Comparison of ENCODE assay signal across 8 cellular contexts in the genomic region with DNA sequence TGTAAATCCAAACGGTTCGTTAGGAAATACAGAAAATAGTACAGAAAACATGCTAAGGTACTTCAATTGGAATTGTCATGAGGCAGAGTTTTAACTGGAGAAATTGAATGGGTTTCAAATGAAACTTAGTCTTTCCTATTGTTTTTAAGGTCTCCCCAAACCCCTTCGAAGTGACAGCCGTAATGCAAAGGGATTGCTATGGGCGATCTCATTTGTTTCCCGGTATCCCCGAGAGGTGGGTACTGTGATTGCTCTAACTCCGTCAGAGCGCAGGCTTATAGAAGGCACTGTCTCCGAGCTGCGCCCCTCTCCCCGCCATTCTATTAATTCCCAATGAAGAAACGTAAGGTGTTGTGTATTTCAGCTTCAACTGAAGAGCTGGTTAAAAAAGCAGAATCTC. TPM values are rescaled to one million over a fixed set of nuclear protein-coding genes. Genes with fewer than 3 reads are reported as not detected.
DNase-seq lines count a peak whose midpoint lies in the region; ATAC-seq and TF ChIP-seq lines count a peak whose summit lies in the region.

No MANE protein-coding gene starts in this region.

- H3K27ac ChIP-seq in naive thymus-derived CD4-positive, alpha-beta T cell (ENCODE audit: low read depth, low read length): peak overlapping the region; percentile 50
- H3K27ac ChIP-seq in transverse colon: no peak overlapping the region

- H3K27me3 ChIP-seq in BE2C (no peaks in the 10 kb centered on the region), transverse colon (peaks cover 96% of the 10 kb centered on the region)
- H3K27me3 ChIP-seq in naive thymus-derived CD4-positive, alpha-beta T cell (ENCODE audit: control insufficient read depth in 2 of 2, insufficient read depth in 2 of 2, low read length in 2 of 2): no peaks in the 10 kb centered on the region

- no peak for TF ChIP-seq EP300 in transverse colon (IDR thresholded peaks at IDR 0.05; ENCODE audit: low read depth)

- intact Hi-C loops in naive thymus-derived CD4-positive, alpha-beta T cell (cut with micrococcal nuclease): loop anchor here (1.0 to 2.0 kb wide), 5 partner anchors 8 to 382 kb away; partner anchors contain the start of genes ARF1 (in 1 of the 2), GUK1 (in 1 of the 2) and IBA57 (in 1 of the 2)
- intact Hi-C loops in transverse colon (cut with DNase I; ENCODE audit: low total_unique reads): no loop called here

- H3K4me3 Mint-ChIP-seq in HFFc6: peak overlapping the region; percentile 78
- peak overlapping the region; percentile 80 for H3K4me3 Mint-ChIP-seq in central memory CD8-positive, alpha-beta T cell
- H3K4me3 Mint-ChIP-seq in naive thymus-derived CD4-positive, alpha-beta T cell: peak overlapping the region; percentile 73 to 93 (median 82)

- H3K9me3 Mint-ChIP-seq in HFFc6: no peaks in the 10 kb centered on the region; the same call in 1 of the 2 replicates
- no peaks in the 10 kb centered on the region for H3K9me3 Mint-ChIP-seq in central memory CD8-positive, alpha-beta T cell
- no peaks in the 10 kb centered on the region for H3K9me3 Mint-ChIP-seq in naive thymus-derived CD4-positive, alpha-beta T cell

- CTCF ChIA-PET in naive thymus-derived CD4-positive, alpha-beta T cell (lab: Charles Lee): interaction anchor here (1.0 to 1.5 kb wide), 2 partner anchors 10 to 21 kb away, joined by 3 to 4 read pairs; no protein-coding TSS in a partner anchor

- peaks cover 5% of the 10 kb centered on the region; the same call in 1 of the 2 replicates for H3K36me3 Mint-ChIP-seq in HFFc6 (ENCODE audit: low read depth)
- H3K36me3 Mint-ChIP-seq in central memory CD8-positive, alpha-beta T cell (ENCODE audit: insufficient read depth): peaks cover 2% of the 10 kb centered on the region
- H3K36me3 Mint-ChIP-seq in naive thymus-derived CD4-positive, alpha-beta T cell: peaks cover 0 to 6% (median 0%) of the 10 kb centered on the region in 5 donors

- H3K4me3 ChIP-seq in BE2C (ENCODE audit: low read depth, low read length) (peak overlapping the region; percentile 88), transverse colon (peak overlapping the region in 1 of 4 donors; percentile 29)
- H3K4me3 ChIP-seq in naive thymus-derived CD4-positive, alpha-beta T cell (ENCODE audit: low read length): peak overlapping the region; percentile 62

- DNase-seq in BE2C (no peak), HFFc6 (no peak), HT-29 (ENCODE audit: low spot score) (no peak), transverse colon (no peak), kidney tubule cell (ENCODE audit: low spot score) (no peak), NCI-H1436 treated with DMSO at 0.1 percent for 48 hours (lab: John Stamatoyannopoulos, UW) (no peak)
- DNase-seq in central memory CD8-positive, alpha-beta T cell (ENCODE audit: low spot score in 2 of 2): no peak
- no peak for DNase-seq in naive thymus-derived CD4-positive, alpha-beta T cell

- TF ChIP-seq CTCF in BE2C (IDR thresholded peaks at IDR 0.05; ENCODE audit: low read depth, low read length) (no peak), HFFc6 (IDR thresholded peaks at IDR 0.05) (no peak), transverse colon (IDR thresholded peaks at IDR 0.05) (no peak)

- peaks cover 65% of the 10 kb centered on the region for H3K27me3 Mint-ChIP-seq in HFFc6 (ENCODE audit: insufficient read depth)
- no peaks in the 10 kb centered on the region for H3K27me3 Mint-ChIP-seq in central memory CD8-positive, alpha-beta T cell
- H3K27me3 Mint-ChIP-seq in naive thymus-derived CD4-positive, alpha-beta T cell: peaks cover 11 to 34% (median 24%) of the 10 kb centered on the region in 5 donors

- no peaks in the 10 kb centered on the region for H3K4me1 ChIP-seq in BE2C
- peaks cover 15 to 17% of the 10 kb centered on the region in 2 donors for H3K4me1 ChIP-seq in naive thymus-derived CD4-positive, alpha-beta T cell (ENCODE audit: control insufficient read depth in 2 of 2, insufficient read depth in 2 of 2, low read length in 2 of 2)
- H3K4me1 ChIP-seq in transverse colon: peaks cover 0 to 13% (median 4%) of the 10 kb centered on the region in 4 donors

- in situ Hi-C loops in transverse colon (cut with MboI; ENCODE audit: low pct_ligation_motif_present in 1 of 4, low pct_unique_long_range_greater_than_20kb in 1 of 4, low sequenced_read_pairs in 3 of 4): no loop called here

- H3K27ac Mint-ChIP-seq in HFFc6: no peak overlapping the region
- peak overlapping the region; percentile 50 for H3K27ac Mint-ChIP-seq in central memory CD8-positive, alpha-beta T cell (ENCODE audit: low read depth)
- H3K27ac Mint-ChIP-seq in naive thymus-derived CD4-positive, alpha-beta T cell: peak overlapping the region; percentile 13 to 92 (median 62)

- H3K9me3 ChIP-seq in BE2C (no peaks in the 10 kb centered on the region), transverse colon (no peaks in the 10 kb centered on the region)
- no peaks in the 10 kb centered on the region for H3K9me3 ChIP-seq in naive thymus-derived CD4-positive, alpha-beta T cell (ENCODE audit: control insufficient read depth in 2 of 3, low read length in 3 of 3)

- peaks cover 17% of the 10 kb centered on the region for H3K4me1 Mint-ChIP-seq in HFFc6 (ENCODE audit: low read depth)
- H3K4me1 Mint-ChIP-seq in central memory CD8-positive, alpha-beta T cell: peaks cover 37% of the 10 kb centered on the region
- H3K4me1 Mint-ChIP-seq in naive thymus-derived CD4-positive, alpha-beta T cell: peaks cover 24 to 66% (median 40%) of the 10 kb centered on the region in 7 donors

- no peak for ATAC-seq in central memory CD8-positive, alpha-beta T cell (replicated peaks; ENCODE audit: extremely low read depth, poor library complexity, severe bottlenecking)
- ATAC-seq in naive thymus-derived CD4-positive, alpha-beta T cell: no peak

- TF ChIP-seq POLR2A in transverse colon (IDR thresholded peaks at IDR 0.05): no peak

- 19 to 27% methylated on average over 12 to 13 of the region's 13 CpGs for WGBS in transverse colon (ENCODE audit: low coverage in 1 of 2), 2 donors

- H3K36me3 ChIP-seq in BE2C (no peaks in the 10 kb centered on the region), transverse colon (no peaks in the 10 kb centered on the region)
- no peaks in the 10 kb centered on the region for H3K36me3 ChIP-seq in naive thymus-derived CD4-positive, alpha-beta T cell (ENCODE audit: control insufficient read depth in 2 of 3, insufficient read depth in 3 of 3, low read length in 3 of 3)

- POLR2A ChIA-PET in naive thymus-derived CD4-positive, alpha-beta T cell (lab: Charles Lee): interaction anchor here (0.7 to 3.2 kb wide), 6 partner anchors 9 to 61 kb away, joined by 3 to 24 read pairs (median 6); partner anchors contain the start of gene RNF187

RNA-seq across cellular contexts. Expression of gene RNF187, which starts 22.0 kb away (rescaled TPM):
- polyA plus RNA-seq in BE2C (2012; ENCODE audit: insufficient read depth, insufficient read length, low read depth): 649 TPM
- 100 to 1,000 TPM; 110 to 143 (median 130) TPM for total RNA-seq in HFFc6 (2021; fragmentation: NEBNext Ultra II Directional; extraction: Animal tissue kit (Norgen Biotek cat#: 25700))
- total RNA-seq in naive thymus-derived CD4-positive, alpha-beta T cell: 100 to 1,000 TPM in 1 of 5 experiments, 10 to 100 TPM in 4; 64.4 to 133 (median 69.0) TPM
- 10 to 100 TPM; 16.5 to 46.1 TPM for polyA plus RNA-seq in naive thymus-derived CD4-positive, alpha-beta T cell
- total RNA-seq in HT-29 (2014; rRNA removed; shearing (Covaris generic)): 34.0 and 41.1 TPM in 2 replicates
- total RNA-seq in transverse colon: 100 to 1,000 TPM in 1 of 4 donors, 10 to 100 TPM in 3; 13.8 to 110 (median 27.1) TPM

RNA-seq across cellular contexts. Expression of gene TRIM17, which starts 48.5 kb away (rescaled TPM):
- 2.7 TPM for polyA plus RNA-seq in BE2C (2012; ENCODE audit: insufficient read depth, insufficient read length, low read depth)
- total RNA-seq in HFFc6 (2021; fragmentation: NEBNext Ultra II Directional; extraction: Animal tissue kit (Norgen Biotek cat#: 25700)): under 1 TPM in 3 of 6 experiments, not detected in 3; 0.23 to 0.36 (median 0.30) TPM
- total RNA-seq in naive thymus-derived CD4-positive, alpha-beta T cell: 1 to 10 TPM in 3 of 5 experiments, under 1 TPM in 2; 0.92 to 2.5 (median 1.8) TPM
- under 1 TPM; 0.18 to 0.44 TPM for polyA plus RNA-seq in naive thymus-derived CD4-positive, alpha-beta T cell
- not detected in 2 replicates for total RNA-seq in HT-29 (2014; rRNA removed; shearing (Covaris generic))
- not detected for total RNA-seq in transverse colon

RNA-seq across cellular contexts. Expression of gene TRIM11, which starts 58.5 kb away (rescaled TPM):
- 76.0 TPM for polyA plus RNA-seq in BE2C (2012; ENCODE audit: insufficient read depth, insufficient read length, low read depth)
- total RNA-seq in HFFc6 (2021; fragmentation: NEBNext Ultra II Directional; extraction: Animal tissue kit (Norgen Biotek cat#: 25700)): 10 to 100 TPM; 19.0 to 26.0 (median 21.8) TPM
- 10 to 100 TPM; 36.0 to 64.9 (median 48.2) TPM for total RNA-seq in naive thymus-derived CD4-positive, alpha-beta T cell
- polyA plus RNA-seq in naive thymus-derived CD4-positive, alpha-beta T cell: 10 to 100 TPM; 11.8 to 22.4 TPM
- total RNA-seq in HT-29 (2014; rRNA removed; shearing (Covaris generic)): 55.9 and 62.2 TPM in 2 replicates
- 100 to 1,000 TPM in 1 of 4 donors, 10 to 100 TPM in 3; 27.2 to 125 (median 48.6) TPM for total RNA-seq in transverse colon
